In the genomic region with DNA sequence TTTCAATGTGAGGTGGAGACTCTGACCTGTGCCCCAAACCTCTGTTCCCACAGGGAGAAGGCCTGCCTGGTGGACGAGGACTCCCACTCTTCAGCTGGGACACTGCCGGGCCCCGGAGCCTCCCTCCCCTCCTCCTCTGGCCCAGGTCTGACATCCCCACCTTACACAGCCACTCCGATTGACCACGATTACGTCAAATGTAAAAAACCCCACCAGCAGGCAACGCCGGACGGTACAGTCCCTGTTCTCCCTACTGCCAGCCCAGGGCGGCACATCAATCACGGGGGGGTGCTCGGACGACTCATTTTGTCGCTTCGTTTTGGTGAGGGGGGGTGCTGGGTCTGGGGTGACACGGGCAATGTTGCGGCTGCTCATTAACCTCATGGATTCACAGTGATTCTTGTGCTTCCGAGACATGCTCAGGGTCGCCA, we compare ENCODE assay signal across 16 cellular contexts.
DNase-seq lines count a peak whose midpoint lies in the region; ATAC-seq, FAIRE-seq and TF ChIP-seq lines count a peak whose summit lies in the region.
"Had no signal": no experiment of that assay in that cellular context is flagged by ENCODE, and none has a peak within 500 bp of the region (broad histone marks: within the 10 kb centered on the region; RNA-seq: fewer than 3 reads in every experiment).

No MANE protein-coding gene starts in this region.

- peak; percentile 12 for DNase-seq in activated T-cell treated with anti-CD3 and anti-CD28 coated beads, Interleukin-2, amount 50 U/mL, for 1 hour
- no peak for DNase-seq in activated T-cell treated with anti-CD3 and anti-CD28 coated beads, Interleukin-2, amount 50 U/mL, for 24 hours
- DNase-seq in kidney (peak; percentile 53), sciatic nerve (ENCODE audit: low spot score) (peak; percentile 50), upper lobe of right lung (peak; percentile 38), NCI-H345 treated with DMSO at 0.1 percent for 48 hours (lab: John Stamatoyannopoulos, UW; ENCODE audit: unreplicated experiment) (no peak), hepatic stellate cell (ENCODE audit: low spot score) (no peak)
- no peak for DNase-seq in NK-92 treated with Interleukin-12 subunit alpha and Interleukin-12 subunit beta, amount 100 ng/mL, for 24 hours (lab: John Stamatoyannopoulos, UW)
- DNase-seq: Caco-2; CD8-positive, alpha-beta memory T cell; GF-D8; HCEC 1CT; HFFc6 had no signal

- TF ChIP-seq CTCF in kidney (IDR thresholded peaks at IDR 0.05; ENCODE audit: borderline replicate concordance, extremely low read depth, insufficient read depth) (no peak), upper lobe of right lung (IDR thresholded peaks at IDR 0.05) (no peak)

- H3K9me3 Mint-ChIP-seq in activated T-cell treated with anti-CD3 and anti-CD28 coated beads, Interleukin-2, amount 50 U/mL, for 24 hours = no peaks in the 10 kb centered on the region
- H3K9me3 Mint-ChIP-seq: CD8-positive, alpha-beta memory T cell; HFFc6 had no signal

- no peak for FAIRE-seq in kidney (lab: Jason Lieb, UNC)

- no peak for ATAC-seq in sciatic nerve
- ATAC-seq in upper lobe of right lung = no peak

- no peak overlapping the region for H3K9ac ChIP-seq in kidney (ENCODE audit: low read length in 2 of 2)
- H3K9ac ChIP-seq: BLaER1 had no signal

- H3K27ac ChIP-seq in kidney (ENCODE audit: low read depth in 2 of 2, low read length in 2 of 2) (no peak overlapping the region), upper lobe of right lung (no peak overlapping the region)
- H3K27ac ChIP-seq: 22Rv1, BLaER1, HL-60 had no signal

- H3K4me1 Mint-ChIP-seq in activated T-cell treated with anti-CD3 and anti-CD28 coated beads, Interleukin-2, amount 50 U/mL, for 24 hours (ENCODE audit: low read depth) = no peaks in the 10 kb centered on the region
- H3K4me1 Mint-ChIP-seq: CD8-positive, alpha-beta memory T cell had no signal

- H3K4me3 ChIP-seq in kidney (ENCODE audit: low read length in 2 of 2) = no peak overlapping the region
- no peak overlapping the region for H3K4me3 ChIP-seq in upper lobe of right lung
- H3K4me3 ChIP-seq: BLaER1 had no signal

- H3K4me1 ChIP-seq in kidney (ENCODE audit: control insufficient read depth in 1 of 2, insufficient read depth in 1 of 2, low read depth in 1 of 2, low read length in 2 of 2) (no peaks in the 10 kb centered on the region), upper lobe of right lung (no peaks in the 10 kb centered on the region)
- H3K4me1 ChIP-seq: BLaER1, Caco-2 had no signal

- H3K27ac Mint-ChIP-seq in activated T-cell treated with anti-CD3 and anti-CD28 coated beads, Interleukin-2, amount 50 U/mL, for 24 hours = no peak overlapping the region
- H3K27ac Mint-ChIP-seq: HFFc6 had no signal

- H3K36me3 Mint-ChIP-seq in activated T-cell treated with anti-CD3 and anti-CD28 coated beads, Interleukin-2, amount 50 U/mL, for 24 hours (ENCODE audit: low read depth) = peaks cover 89% of the 10 kb centered on the region

- H3K36me3 ChIP-seq in kidney (ENCODE audit: control insufficient read depth in 1 of 2, insufficient read depth in 2 of 2, low read length in 2 of 2) = peaks cover 23 to 41% of the 10 kb centered on the region in 2 donors
- H3K36me3 ChIP-seq in upper lobe of right lung = peaks cover 58% of the 10 kb centered on the region

- intact Hi-C loops in kidney (cut with DNase I) (no loop called here), sciatic nerve (cut with DNase I) (no loop called here), upper lobe of right lung (cut with DNase I) (no loop called here)

- H3K9me3 ChIP-seq in kidney (ENCODE audit: control insufficient read depth in 1 of 2, low read length in 2 of 2) = no peaks in the 10 kb centered on the region
- H3K9me3 ChIP-seq in upper lobe of right lung = no peaks in the 10 kb centered on the region
- H3K9me3 ChIP-seq: BLaER1, Caco-2 had no signal

- H3K4me3 Mint-ChIP-seq in activated T-cell treated with anti-CD3 and anti-CD28 coated beads, Interleukin-2, amount 50 U/mL, for 24 hours = no peak overlapping the region
- H3K4me3 Mint-ChIP-seq: CD8-positive, alpha-beta memory T cell; HFFc6 had no signal

- no peaks in the 10 kb centered on the region for H3K27me3 ChIP-seq in upper lobe of right lung
- H3K27me3 ChIP-seq: BLaER1 had no signal

- no peaks in the 10 kb centered on the region for H3K27me3 Mint-ChIP-seq in activated T-cell treated with anti-CD3 and anti-CD28 coated beads, Interleukin-2, amount 50 U/mL, for 24 hours
- H3K27me3 Mint-ChIP-seq: CD8-positive, alpha-beta memory T cell had no signal

Comparison
In these comparisons a context has a peak if more than half of its experiments do, and no peak if none do; other contexts are left out.
1. DNase-seq: peak in activated T-cell treated with anti-CD3 and anti-CD28 coated beads, Interleukin-2, amount 50 U/mL, for 1 hour (single experiment), kidney (single experiment), sciatic nerve (single experiment) and upper lobe of right lung (single experiment); none in activated T-cell treated with anti-CD3 and anti-CD28 coated beads, Interleukin-2, amount 50 U/mL, for 24 hours (single experiment), NCI-H345 treated with DMSO at 0.1 percent for 48 hours (single experiment), hepatic stellate cell (single experiment) and NK-92 treated with Interleukin-12 subunit alpha and Interleukin-12 subunit beta, amount 100 ng/mL, for 24 hours (single experiment).